In genomic region chr21:45820171-45821091, GRCh38 we compare ENCODE assay signal across 8 cellular contexts.
DNase-seq lines count a peak whose midpoint lies in the region; ATAC-seq and TF ChIP-seq lines count a peak whose summit lies in the region.

No MANE protein-coding gene starts in this region.

- H3K27me3 ChIP-seq in kidney epithelial cell (ENCODE audit: control insufficient read depth, insufficient read depth, low read length), result peaks cover 21% of the 10 kb centered on the region

- TF ChIP-seq CTCF in cardiac fibroblast (IDR thresholded peaks at IDR 0.05; ENCODE audit: low read depth, low read length) (peak; percentile 92), kidney epithelial cell (IDR thresholded peaks at IDR 0.05; ENCODE audit: insufficient read depth, low read length, poor library complexity, severe bottlenecking) (peak; percentile 87)

- no peaks in the 10 kb centered on the region for H3K36me3 ChIP-seq in kidney epithelial cell (ENCODE audit: control insufficient read depth, insufficient read depth, low read length)

- DNase-seq in AG08395 (ENCODE audit: low spot score), result peak; percentile 92
- DNase-seq in H4 (ENCODE audit: low spot score), result peak; percentile 93
- DNase-seq in NCI-H446 treated with DMSO at 0.1 percent for 48 hours (lab: John Stamatoyannopoulos, UW), result peak; percentile 57
- peak; percentile 51 for DNase-seq in activated CD4-positive, CD25-positive, alpha-beta regulatory T cell treated with anti-CD3 and anti-CD28 coated beads, Interleukin-2, amount 50 U/mL, for 16 hours (ENCODE audit: low read depth, low spot score)
- peak; percentile 93 to 95 for DNase-seq in cardiac fibroblast (ENCODE audit: low read depth in 2 of 2)
- peak; percentile 55 for DNase-seq in kidney epithelial cell (ENCODE audit: low read depth)
- DNase-seq in stimulated activated CD4-positive, alpha-beta T cell treated with anti-CD3 and anti-CD28 coated beads, Interleukin-2, amount 100 ng/mL, for 24 hours, result peak; percentile 85 to 87

- H3K4me3 ChIP-seq in cardiac fibroblast (replicated peaks in 1 of 2; ENCODE audit: low read depth in 2 of 2, low read length in 2 of 2), result no peak overlapping the region
- no peak overlapping the region for H3K4me3 ChIP-seq in kidney epithelial cell (ENCODE audit: low read depth, low read length)

- no peak for ATAC-seq in HG02571 (IDR thresholded peaks at IDR 0.05; ENCODE audit: unreplicated experiment)
